ENCODE assay signal across 11 cellular contexts in genomic region chr1:101453844-101454243, GRCh38.
DNase-seq lines count a peak whose midpoint lies in the region; ATAC-seq lines count a peak whose summit lies in the region.
"Had no signal": no experiment of that assay in that cellular context is flagged by ENCODE, and none has a peak within 500 bp of the region (broad histone marks: within the 10 kb centered on the region; RNA-seq: fewer than 3 reads in every experiment).

No MANE protein-coding gene starts in this region.

- no peak overlapping the region for H3K4me3 ChIP-seq in thymus (ENCODE audit: low read length)

- H3K9me3 ChIP-seq in thymus (ENCODE audit: control insufficient read depth), result no peaks in the 10 kb centered on the region

- H3K36me3 Mint-ChIP-seq in activated naive CD4-positive, alpha-beta T cell treated with anti-CD3 and anti-CD28 coated beads, Interleukin-2, amount 50 U/mL, for 72 hours, result no peaks in the 10 kb centered on the region
- no peaks in the 10 kb centered on the region for H3K36me3 Mint-ChIP-seq in activated naive CD4-positive, alpha-beta T cell treated with anti-CD3 and anti-CD28 coated beads, Interleukin-2, amount 10 ng/mL, durations not matched to agents 7 days and 5 days

- H3K27me3 ChIP-seq in thymus (ENCODE audit: control insufficient read depth, insufficient read depth), result no peaks in the 10 kb centered on the region
- H3K27me3 ChIP-seq: brain microvascular endothelial cell had no signal

- H3K27ac Mint-ChIP-seq in activated naive CD4-positive, alpha-beta T cell treated with anti-CD3 and anti-CD28 coated beads, Interleukin-2, amount 50 U/mL, for 72 hours, result peak overlapping the region in 1 of 2 donors; percentile 12
- no peak overlapping the region for H3K27ac Mint-ChIP-seq in activated naive CD4-positive, alpha-beta T cell treated with anti-CD3 and anti-CD28 coated beads, Interleukin-2, amount 10 ng/mL, durations not matched to agents 7 days and 5 days

- H3K9me3 Mint-ChIP-seq in activated naive CD4-positive, alpha-beta T cell treated with anti-CD3 and anti-CD28 coated beads, Interleukin-2, amount 50 U/mL, for 72 hours, result no peaks in the 10 kb centered on the region
- H3K9me3 Mint-ChIP-seq in activated naive CD4-positive, alpha-beta T cell treated with anti-CD3 and anti-CD28 coated beads, Interleukin-2, amount 10 ng/mL, durations not matched to agents 7 days and 5 days, result peaks cover 6% of the 10 kb centered on the region

- peak; percentile 25 to 49 for ATAC-seq in activated naive CD4-positive, alpha-beta T cell treated with anti-CD3 and anti-CD28 coated beads, Interleukin-2, amount 50 U/mL, for 72 hours
- ATAC-seq in GM21723 (IDR thresholded peaks at IDR 0.05; ENCODE audit: unreplicated experiment) (peak; percentile 68), HG03558 (IDR thresholded peaks at IDR 0.05; ENCODE audit: extremely low read depth, unreplicated experiment) (peak; percentile 34)
- ATAC-seq: esophagus mucosa had no signal

- no peak for DNase-seq in activated naive CD4-positive, alpha-beta T cell treated with anti-CD3 and anti-CD28 coated beads, Interleukin-2, amount 50 U/mL, for 72 hours (ENCODE audit: low spot score in 2 of 2)
- no peak for DNase-seq in activated naive CD4-positive, alpha-beta T cell treated with anti-CD3 and anti-CD28 coated beads, Interleukin-2, amount 10 ng/mL, durations not matched to agents 7 days and 5 days
- DNase-seq in effector CD4-positive, alpha-beta T cell, result no peak
- DNase-seq in RKO (ENCODE audit: low spot score), result no peak
- DNase-seq in NCI-H774 (lab: John Stamatoyannopoulos, UW), result no peak
- DNase-seq: brain microvascular endothelial cell, NCI-H526 had no signal

- H3K4me1 ChIP-seq in thymus (ENCODE audit: control insufficient read depth, insufficient read depth, low read length), result peaks cover 22% of the 10 kb centered on the region

- no peak overlapping the region for H3K4me3 Mint-ChIP-seq in activated naive CD4-positive, alpha-beta T cell treated with anti-CD3 and anti-CD28 coated beads, Interleukin-2, amount 10 ng/mL, durations not matched to agents 7 days and 5 days

- H3K27ac ChIP-seq in thymus (ENCODE audit: low read depth), result peak overlapping the region; percentile 87
- H3K27ac ChIP-seq: brain microvascular endothelial cell had no signal

- H3K36me3 ChIP-seq in thymus (ENCODE audit: control insufficient read depth, insufficient read depth), result no peaks in the 10 kb centered on the region
- H3K36me3 ChIP-seq: brain microvascular endothelial cell had no signal

- H3K27me3 Mint-ChIP-seq in activated naive CD4-positive, alpha-beta T cell treated with anti-CD3 and anti-CD28 coated beads, Interleukin-2, amount 10 ng/mL, durations not matched to agents 7 days and 5 days, result no peaks in the 10 kb centered on the region

- CTCF ChIA-PET in activated naive CD4-positive, alpha-beta T cell treated with anti-CD3 and anti-CD28 coated beads, Interleukin-2, amount 10 ng/mL, durations not matched to agents 7 days and 5 days (lab: Charles Lee), result interaction anchor here (1.2 to 4.2 kb wide), 4 partner anchors 21 to 166 kb away, joined by 3 to 19 read pairs (median 4); no protein-coding TSS in a partner anchor

- WGBS in thymus, result 4% methylated on average over 1 of the region's 1 CpG

- H3K4me1 Mint-ChIP-seq in activated naive CD4-positive, alpha-beta T cell treated with anti-CD3 and anti-CD28 coated beads, Interleukin-2, amount 10 ng/mL, durations not matched to agents 7 days and 5 days, result peaks cover 34% of the 10 kb centered on the region
